Comparison of ENCODE assay signal across 1 cellular context in the genomic region with DNA sequence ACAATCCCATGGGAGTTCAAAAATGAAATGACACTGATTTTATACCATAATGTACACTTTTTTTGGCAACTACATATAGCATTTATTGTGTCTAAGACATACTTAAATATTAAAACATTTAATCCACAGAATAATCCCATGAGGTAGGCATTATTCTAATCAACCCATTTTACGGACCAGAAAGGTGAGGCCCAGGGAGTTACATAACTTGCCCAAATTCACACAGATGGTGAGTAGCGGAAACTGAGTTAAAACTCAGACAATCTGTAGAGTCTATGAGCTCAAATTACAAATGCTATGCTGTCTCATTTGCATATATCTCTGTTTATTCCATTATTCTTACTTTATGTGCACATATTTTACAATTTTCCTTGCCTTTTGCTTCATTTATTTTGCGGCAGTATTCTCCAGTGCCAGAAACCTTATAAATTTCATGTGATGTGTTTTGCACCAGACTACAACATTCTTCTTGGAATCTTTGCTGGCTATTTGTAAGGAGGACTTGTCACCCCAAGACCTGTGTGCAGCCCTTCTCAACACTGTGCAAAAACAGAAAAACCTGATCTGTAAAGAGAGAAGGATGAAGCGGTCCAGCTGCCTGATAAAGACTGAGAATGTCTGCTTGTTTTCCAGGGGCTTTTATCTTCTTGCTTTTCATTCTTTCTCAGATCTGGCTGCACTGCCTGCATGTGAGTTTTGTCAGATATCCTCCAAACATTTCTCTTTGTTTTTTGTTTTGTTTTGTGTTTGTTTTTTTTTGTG.
TF ChIP-seq lines count a peak whose summit lies in the region.

No MANE protein-coding gene starts in this region.

TF ChIP-seq in HepG2, 621 proteins besides CTCF, POLR2A, EP300 and RAD21:
- TF ChIP-seq IKZF1 (IDR thresholded peaks at IDR 0.05) (no peak), ZNF629 (CRISPR knock-in tag; conservative IDR thresholded peaks at IDR 0.05) (peak; percentile 94)
